Comparison of ENCODE assay signal across 23 cellular contexts in genomic region chr4:114734581-114734980, GRCh38.
DNase-seq lines count a peak whose midpoint lies in the region; ATAC-seq and TF ChIP-seq lines count a peak whose summit lies in the region.
"Had no signal": no experiment of that assay in that cellular context is flagged by ENCODE, and none has a peak within 500 bp of the region (broad histone marks: within the 10 kb centered on the region; RNA-seq: fewer than 3 reads in every experiment).

No MANE protein-coding gene starts in this region.

- H3K4me3 Mint-ChIP-seq in glutamatergic neuron (ENCODE audit: unreplicated experiment) (peak overlapping the region; percentile 27), nephron (no peak overlapping the region)
- H3K4me3 Mint-ChIP-seq in activated CD4-positive, alpha-beta memory T cell treated with anti-CD3 and anti-CD28 coated beads for 36 hours = no peak overlapping the region
- H3K4me3 Mint-ChIP-seq: activated T-cell treated with anti-CD3 and anti-CD28 coated beads, Interleukin-2, amount 50 U/mL, for 4 hours; T-cell had no signal

- peaks cover 2% of the 10 kb centered on the region for H3K27me3 Mint-ChIP-seq in glutamatergic neuron (ENCODE audit: unreplicated experiment)
- no peaks in the 10 kb centered on the region for H3K27me3 Mint-ChIP-seq in nephron (ENCODE audit: low read depth)
- H3K27me3 Mint-ChIP-seq in activated CD4-positive, alpha-beta memory T cell treated with anti-CD3 and anti-CD28 coated beads for 36 hours = peaks cover 3% of the 10 kb centered on the region
- H3K27me3 Mint-ChIP-seq: T-cell had no signal

- POLR2A ChIA-PET in activated CD4-positive, alpha-beta memory T cell treated with anti-CD3 and anti-CD28 coated beads for 36 hours (lab: Charles Lee) = no interaction called here

- H3K27ac Mint-ChIP-seq in glutamatergic neuron (ENCODE audit: unreplicated experiment) = peak overlapping the region; percentile 76
- H3K27ac Mint-ChIP-seq in nephron = peak overlapping the region in 2 of 3 experiments; percentile 18 to 49
- H3K27ac Mint-ChIP-seq in activated CD4-positive, alpha-beta memory T cell treated with anti-CD3 and anti-CD28 coated beads for 36 hours = no peak overlapping the region
- H3K27ac Mint-ChIP-seq: T-cell had no signal

- ATAC-seq in HG02840 (IDR thresholded peaks at IDR 0.05; ENCODE audit: low FRiP score, unreplicated experiment) = no peak
- ATAC-seq in GM19467 (IDR thresholded peaks at IDR 0.05; ENCODE audit: unreplicated experiment) = no peak
- ATAC-seq: activated T-cell treated with anti-CD3 and anti-CD28 coated beads, Interleukin-2, amount 50 U/mL, for 4 hours; heart left ventricle; K562; T-cell had no signal

- intact Hi-C loops in activated CD4-positive, alpha-beta memory T cell treated with anti-CD3 and anti-CD28 coated beads for 36 hours (cut with micrococcal nuclease) = no loop called here

- CTCF ChIA-PET in activated CD4-positive, alpha-beta memory T cell treated with anti-CD3 and anti-CD28 coated beads for 36 hours (lab: Charles Lee) = no interaction called here

- no peaks in the 10 kb centered on the region for H3K36me3 Mint-ChIP-seq in glutamatergic neuron (ENCODE audit: unreplicated experiment)
- no peaks in the 10 kb centered on the region for H3K36me3 Mint-ChIP-seq in nephron (ENCODE audit: low read depth)
- H3K36me3 Mint-ChIP-seq in activated CD4-positive, alpha-beta memory T cell treated with anti-CD3 and anti-CD28 coated beads for 36 hours = no peaks in the 10 kb centered on the region
- H3K36me3 Mint-ChIP-seq: T-cell had no signal

- peaks cover 18% of the 10 kb centered on the region for H3K4me1 Mint-ChIP-seq in glutamatergic neuron (ENCODE audit: low read depth, unreplicated experiment)
- peaks cover 9% of the 10 kb centered on the region for H3K4me1 Mint-ChIP-seq in nephron
- H3K4me1 Mint-ChIP-seq in activated CD4-positive, alpha-beta memory T cell treated with anti-CD3 and anti-CD28 coated beads for 36 hours (ENCODE audit: low read depth) = no peaks in the 10 kb centered on the region
- H3K4me1 Mint-ChIP-seq: T-cell had no signal

- no peaks in the 10 kb centered on the region for H3K9me3 Mint-ChIP-seq in glutamatergic neuron (ENCODE audit: unreplicated experiment)
- H3K9me3 Mint-ChIP-seq in nephron = no peaks in the 10 kb centered on the region
- H3K9me3 Mint-ChIP-seq in activated CD4-positive, alpha-beta memory T cell treated with anti-CD3 and anti-CD28 coated beads for 36 hours = no peaks in the 10 kb centered on the region
- H3K9me3 Mint-ChIP-seq: activated T-cell treated with anti-CD3 and anti-CD28 coated beads, Interleukin-2, amount 50 U/mL, for 4 hours; T-cell had no signal

- DNase-seq in DMS 273 treated with DMSO at 0.1 percent for 48 hours (lab: John Stamatoyannopoulos, UW) (peak; percentile 17), NCI-H69 (lab: John Stamatoyannopoulos, UW) (peak; percentile 66), glutamatergic neuron (no peak), kidney glomerular epithelial cell (lab: John Stamatoyannopoulos, UW) (no peak)
- DNase-seq in activated CD4-positive, alpha-beta memory T cell treated with anti-CD3 and anti-CD28 coated beads for 36 hours = no peak
- DNase-seq: activated CD4-positive, alpha-beta T cell treated with anti-CD3 and anti-CD28 coated beads for 1 hour; activated naive CD4-positive, alpha-beta T cell treated with Interleukin-2 at 50 U/mL for 16 hours; activated T-cell treated with anti-CD3 and anti-CD28 coated beads, Interleukin-2, amount 50 U/mL, for 4 hours; amygdala; BE2C; central memory CD4-positive, alpha-beta T cell; heart left ventricle; MM.1S; NCI-H1436 treated with DMSO at 0.1 percent for 48 hours; NCI-H774; Right ventricle myocardium superior; stomach; T-cell; upper lobe of left lung had no signal

- TF ChIP-seq CTCF in glutamatergic neuron (IDR thresholded peaks at IDR 0.05; ENCODE audit: partially characterized antibody, unreplicated experiment) = no peak
- no peak for TF ChIP-seq CTCF in nephron (IDR thresholded peaks at IDR 0.05; ENCODE audit: unreplicated experiment in 3 of 3)

Comparison
In these comparisons a context has a peak if more than half of its experiments do, and no peak if none do; other contexts are left out.
1. DNase-seq: peak in DMS 273 treated with DMSO at 0.1 percent for 48 hours (single experiment) and NCI-H69 (single experiment); none in glutamatergic neuron (single experiment), kidney glomerular epithelial cell (single experiment) and activated CD4-positive, alpha-beta memory T cell treated with anti-CD3 and anti-CD28 coated beads for 36 hours (single experiment).